21 cellular contexts compared by ENCODE assay signal in genomic region chr2:74048147-74048546, GRCh38.
"Had no signal": no experiment of that assay in that cellular context is flagged by ENCODE, and none has a peak within 500 bp of the region (broad histone marks: within the 10 kb centered on the region; RNA-seq: fewer than 3 reads in every experiment).

No MANE protein-coding gene starts in this region.

- H3K27me3 ChIP-seq: body of pancreas, colonic mucosa, gastrocnemius medialis, sigmoid colon had no signal

- H3K4me1 ChIP-seq: body of pancreas, colonic mucosa, gastrocnemius medialis, sigmoid colon had no signal

- H3K9me3 Mint-ChIP-seq: activated CD4-positive, alpha-beta memory T cell treated with anti-CD3 and anti-CD28 coated beads, Interleukin-2, amount 10 ng/mL, durations not matched to agents 7 days and 5 days; activated naive CD8-positive, alpha-beta T cell treated with anti-CD3 and anti-CD28 coated beads, Interleukin-2, amount 10 ng/mL, durations not matched to agents 7 days and 5 days; endodermal cell; mesothelial cell of epicardium; nephron; T-helper 2 cell treated with Interferon-gamma antibody and Interleukin-4, amounts not matched to agents 5 μg/mL and 100 μg/mL, for 36 hours had no signal

- H3K27ac ChIP-seq: body of pancreas, colonic mucosa, gastrocnemius medialis, sigmoid colon had no signal

- ATAC-seq: body of pancreas; gastrocnemius medialis; stimulated activated naive CD8-positive, alpha-beta T cell treated with anti-CD3 and anti-CD28 coated beads, Interleukin-15, Interleukin-2, amounts not matched to agents 100 U/mL and 50 U/mL, for 24 hours had no signal

- H3K9me3 ChIP-seq: body of pancreas, colonic mucosa, gastrocnemius medialis, sigmoid colon had no signal

- H3K36me3 ChIP-seq: colonic mucosa had no signal

- DNase-seq: activated CD4-positive, alpha-beta memory T cell treated with anti-CD3 and anti-CD28 coated beads, Interleukin-2, amount 10 ng/mL, durations not matched to agents 7 days and 5 days; activated CD4-positive, alpha-beta T cell treated with anti-CD3 and anti-CD28 coated beads for 4 hours; activated gamma-delta T cell; activated naive CD8-positive, alpha-beta T cell treated with anti-CD3 and anti-CD28 coated beads, Interleukin-2, amount 10 ng/mL, durations not matched to agents 7 days and 5 days; activated T-cell treated with anti-CD3 and anti-CD28 coated beads, Interleukin-2, amount 50 U/mL, for 48 hours; body of pancreas; central memory CD4-positive, alpha-beta T cell; colonic mucosa; endodermal cell; gastrocnemius medialis; head of caudate nucleus; sigmoid colon; stimulated activated CD4-positive, alpha-beta T cell treated with anti-CD3 and anti-CD28 coated beads, Interleukin-12 subunit alpha, Interleukin-12 subunit beta, amount 100 ng/mL, for 4 hours; stimulated activated CD4-positive, alpha-beta T cell treated with anti-CD3 and anti-CD28 coated beads, Interleukin-1b, Interleukin-23, amount 100 ng/mL, for 48 hours; stimulated activated CD8-positive, alpha-beta memory T cell treated with anti-CD3 and anti-CD28 coated beads, Interleukin-4, amount 100 ng/mL, for 48 hours; stimulated activated naive CD8-positive, alpha-beta T cell treated with anti-CD3 and anti-CD28 coated beads, Interleukin-15, Interleukin-2, amounts not matched to agents 100 U/mL and 50 U/mL, for 24 hours; trophoblast cell had no signal

- H3K4me3 Mint-ChIP-seq: activated CD4-positive, alpha-beta memory T cell treated with anti-CD3 and anti-CD28 coated beads, Interleukin-2, amount 10 ng/mL, durations not matched to agents 7 days and 5 days; activated naive CD8-positive, alpha-beta T cell treated with anti-CD3 and anti-CD28 coated beads, Interleukin-2, amount 10 ng/mL, durations not matched to agents 7 days and 5 days; endodermal cell; mesothelial cell of epicardium; nephron; T-helper 2 cell treated with Interferon-gamma antibody and Interleukin-4, amounts not matched to agents 5 μg/mL and 100 μg/mL, for 36 hours had no signal

- H3K4me3 ChIP-seq: body of pancreas, colonic mucosa, gastrocnemius medialis, lung, sigmoid colon had no signal

- H3K27ac Mint-ChIP-seq: activated CD4-positive, alpha-beta memory T cell treated with anti-CD3 and anti-CD28 coated beads, Interleukin-2, amount 10 ng/mL, durations not matched to agents 7 days and 5 days; activated naive CD8-positive, alpha-beta T cell treated with anti-CD3 and anti-CD28 coated beads, Interleukin-2, amount 10 ng/mL, durations not matched to agents 7 days and 5 days had no signal

- H3K27me3 Mint-ChIP-seq: activated CD4-positive, alpha-beta memory T cell treated with anti-CD3 and anti-CD28 coated beads, Interleukin-2, amount 10 ng/mL, durations not matched to agents 7 days and 5 days; activated naive CD8-positive, alpha-beta T cell treated with anti-CD3 and anti-CD28 coated beads, Interleukin-2, amount 10 ng/mL, durations not matched to agents 7 days and 5 days had no signal
